12 cellular contexts compared by ENCODE assay signal in the genomic region with DNA sequence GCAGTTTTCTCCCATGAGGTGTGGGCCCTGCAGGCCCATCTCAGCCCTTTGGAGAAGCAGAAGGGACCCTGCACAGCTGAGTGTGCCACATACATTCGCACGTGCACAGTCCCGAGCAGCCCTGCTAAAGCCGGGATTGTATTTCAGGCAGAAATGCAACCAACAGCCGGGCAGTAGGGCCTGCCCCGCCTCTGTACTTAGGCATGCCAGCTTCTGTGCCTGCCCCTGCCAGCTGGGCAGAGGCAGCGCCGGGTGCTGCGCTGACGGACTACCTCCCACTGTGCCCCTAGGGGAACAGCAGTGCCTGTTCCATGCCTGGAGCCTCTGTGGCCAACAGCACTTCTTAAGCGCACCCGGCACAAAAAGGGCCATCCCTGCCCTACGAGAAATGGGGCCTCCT.
DNase-seq lines count a peak whose midpoint lies in the region; ATAC-seq and TF ChIP-seq lines count a peak whose summit lies in the region.
"Had no signal": no experiment of that assay in that cellular context is flagged by ENCODE, and none has a peak within 500 bp of the region (broad histone marks: within the 10 kb centered on the region; RNA-seq: fewer than 3 reads in every experiment).

No MANE protein-coding gene starts in this region.

- H3K27ac ChIP-seq in esophagus muscularis mucosa (replicated peaks in 1 of 4) (peak overlapping the region; percentile 53 to 70 (median 60)), upper lobe of right lung (no peak overlapping the region)

- TF ChIP-seq EP300 in esophagus muscularis mucosa (IDR thresholded peaks at IDR 0.05): no peak

- H3K4me3 ChIP-seq in esophagus muscularis mucosa: no peak overlapping the region
- H3K4me3 ChIP-seq in upper lobe of right lung: no peak overlapping the region
- H3K4me3 ChIP-seq: Peyer's patch had no signal

- H3K4me1 ChIP-seq in esophagus muscularis mucosa (peaks cover 61 to 92% (median 91%) of the 10 kb centered on the region in 4 donors), upper lobe of right lung (peaks cover 39% of the 10 kb centered on the region)

- H3K36me3 ChIP-seq in esophagus muscularis mucosa (peaks cover 0 to 5% (median 4%) of the 10 kb centered on the region in 4 donors), upper lobe of right lung (no peaks in the 10 kb centered on the region)
- H3K36me3 ChIP-seq: Peyer's patch had no signal

- H3K9me3 ChIP-seq in esophagus muscularis mucosa (no peaks in the 10 kb centered on the region), upper lobe of right lung (no peaks in the 10 kb centered on the region)
- H3K9me3 ChIP-seq: Peyer's patch had no signal

- intact Hi-C loops in esophagus muscularis mucosa (cut with DNase I) (no loop called here), upper lobe of right lung (cut with DNase I) (no loop called here)

- WGBS in esophagus muscularis mucosa: 81% methylated on average over 13 of the region's 13 CpGs

- no peak for TF ChIP-seq POLR2A in esophagus muscularis mucosa (IDR thresholded peaks at IDR 0.05; ENCODE audit: low read depth)

- peak in 1 of 3 experiments; percentile 8 for TF ChIP-seq CTCF in esophagus muscularis mucosa (IDR thresholded peaks at IDR 0.05)
- no peak for TF ChIP-seq CTCF in upper lobe of right lung (IDR thresholded peaks at IDR 0.05)

- DNase-seq in NCI-H1417 (lab: John Stamatoyannopoulos, UW) (peak in 2 of 3 experiments; percentile 49), NCI-H1417 treated with DMSO at 0.1 percent for 48 hours (lab: John Stamatoyannopoulos, UW) (no peak), esophagus muscularis mucosa (ENCODE audit: extremely low spot score) (no peak), mucosa of gallbladder (ENCODE audit: low spot score) (peak; percentile 50), upper lobe of right lung (peak; percentile 72), RPMI8226 (no peak)
- DNase-seq in NK-92 treated with Interleukin-12 subunit alpha and Interleukin-12 subunit beta, amount 100 ng/mL, for 24 hours (lab: John Stamatoyannopoulos, UW): no peak
- DNase-seq: activated CD4-positive, alpha-beta T cell treated with anti-CD3 and anti-CD28 coated beads for 1 hour; activated naive CD8-positive, alpha-beta T cell treated with anti-CD3 and anti-CD28 coated beads, Interleukin-2, amount 10 ng/mL, durations not matched to agents 7 days and 5 days; erythroblast had no signal

- H3K27me3 ChIP-seq in esophagus muscularis mucosa: no peaks in the 10 kb centered on the region
- no peaks in the 10 kb centered on the region for H3K27me3 ChIP-seq in upper lobe of right lung
- H3K27me3 ChIP-seq: Peyer's patch had no signal

- ATAC-seq in upper lobe of right lung (peak; percentile 27), HG03280 (IDR thresholded peaks at IDR 0.05; ENCODE audit: unreplicated experiment) (no peak)

Comparison
In these comparisons a context has a peak if more than half of its experiments do, and no peak if none do; other contexts are left out.
1. DNase-seq: peak in NCI-H1417 (2 of 3), mucosa of gallbladder (single experiment) and upper lobe of right lung (single experiment); none in NCI-H1417 treated with DMSO at 0.1 percent for 48 hours (single experiment), esophagus muscularis mucosa (single experiment), NK-92 treated with Interleukin-12 subunit alpha and Interleukin-12 subunit beta, amount 100 ng/mL, for 24 hours (single experiment) and RPMI8226 (single experiment).